ENCODE assay signal across 1 cellular context in the genomic region with DNA sequence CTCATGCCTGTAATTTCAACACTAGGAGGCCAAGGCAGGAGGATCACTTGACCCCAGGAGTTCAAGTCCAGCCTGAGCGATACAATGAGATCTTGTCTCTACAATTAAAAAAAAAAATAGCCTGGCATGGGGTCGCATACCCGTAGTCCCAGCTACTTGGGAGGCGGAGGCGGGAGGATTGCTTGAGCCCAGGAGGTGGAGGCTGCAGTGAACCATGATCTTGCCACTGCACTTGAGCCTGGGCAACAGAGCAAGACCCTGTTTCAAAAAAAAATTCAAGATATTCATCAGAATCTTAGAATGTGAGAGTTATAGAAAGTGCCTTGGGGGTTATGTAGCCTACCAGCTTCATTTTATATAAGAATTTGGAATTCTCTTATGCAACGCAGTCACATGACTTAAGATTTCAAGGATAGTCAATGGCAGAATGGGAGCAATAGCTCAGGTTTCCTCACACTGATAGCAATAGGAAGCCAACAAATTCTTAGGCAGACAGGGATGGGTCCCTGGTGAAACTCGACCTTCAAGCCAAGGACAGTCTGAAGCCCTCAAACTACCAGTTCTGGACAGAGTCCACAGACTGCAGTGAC.
TF ChIP-seq lines count a peak whose summit lies in the region.

No MANE protein-coding gene starts in this region.

TF ChIP-seq in H1, 55 proteins besides CTCF, POLR2A, EP300 and RAD21:
- TF ChIP-seq KDM1A (IDR thresholded peaks at IDR 0.05; ENCODE audit: borderline replicate concordance, low read length) (peak; percentile 43; the same call in 1 of the 2 replicates), BRCA1 (IDR thresholded peaks at IDR 0.05; ENCODE audit: low read depth, low read length) (no peak)
